9 cellular contexts compared by ENCODE assay signal in the genomic region with DNA sequence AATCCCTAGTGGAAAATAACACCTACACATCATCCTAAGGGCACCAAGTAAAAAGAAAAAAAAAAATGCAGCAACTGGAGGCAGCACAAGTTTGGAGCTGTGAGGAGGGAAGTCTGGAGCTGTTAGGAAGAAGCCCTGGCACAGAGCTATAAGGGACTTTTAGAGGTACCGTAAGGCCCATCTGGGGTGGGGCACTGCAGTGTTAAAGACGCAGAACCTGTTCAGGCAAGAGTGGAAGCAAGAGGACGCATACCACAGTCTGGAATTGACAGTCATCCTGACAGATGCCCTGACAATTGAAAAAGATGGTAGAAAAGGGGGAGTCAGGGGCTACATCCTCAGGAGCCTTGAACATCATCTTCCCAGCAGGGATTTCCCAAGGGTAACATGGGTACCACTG.
DNase-seq lines count a peak whose midpoint lies in the region; ATAC-seq, FAIRE-seq and TF ChIP-seq lines count a peak whose summit lies in the region.
"Had no signal": no experiment of that assay in that cellular context is flagged by ENCODE, and none has a peak within 500 bp of the region (broad histone marks: within the 10 kb centered on the region; RNA-seq: fewer than 3 reads in every experiment).

No MANE protein-coding gene starts in this region.

- H3K4ac ChIP-seq in H1 (replicated peaks; ENCODE audit: insufficient read length, low read depth, low read length), result no peak overlapping the region

- H2AFZ ChIP-seq in OCI-LY1 (ENCODE audit: low read length) (no peak overlapping the region), H1 (ENCODE audit: low read length) (no peak overlapping the region)

- H3K27me3 ChIP-seq in OCI-LY1 (ENCODE audit: insufficient read depth, low read length), result no peaks in the 10 kb centered on the region
- no peaks in the 10 kb centered on the region for H3K27me3 ChIP-seq in H1 (replicated peaks in 1 of 4; ENCODE audit: control insufficient read depth in 3 of 4, extremely low read depth in 1 of 4, insufficient read depth in 3 of 4, low read length in 3 of 4)

- H3K79me2 ChIP-seq in OCI-LY1 (ENCODE audit: insufficient read depth, low read length), result no peaks in the 10 kb centered on the region
- no peaks in the 10 kb centered on the region for H3K79me2 ChIP-seq in H1 (ENCODE audit: control insufficient read depth in 1 of 2, insufficient read depth in 2 of 2, low read length in 2 of 2)

- H3K27ac Mint-ChIP-seq in CD14-positive monocyte, result peak overlapping the region in 6 of 7 donors; percentile 98 to 100 (median 99)
- H3K27ac Mint-ChIP-seq in progenitor cell of endocrine pancreas, result peak overlapping the region; percentile 83

- POLR2A ChIA-PET in H1 (lab: Charles Lee; ENCODE audit: partially characterized antibody), result no interaction called here

- H4K20me1 ChIP-seq in OCI-LY1 (ENCODE audit: insufficient read depth, low read length), result no peaks in the 10 kb centered on the region
- no peaks in the 10 kb centered on the region for H4K20me1 ChIP-seq in H1 (replicated peaks in 1 of 2; ENCODE audit: control insufficient read depth in 1 of 2, insufficient read depth in 2 of 2, low read length in 2 of 2)

- H3K4me1 ChIP-seq in OCI-LY1 (ENCODE audit: insufficient read depth, low read length, severe bottlenecking), result peaks cover 52% of the 10 kb centered on the region
- H3K4me1 ChIP-seq in H1 (replicated peaks in 1 of 4; ENCODE audit: control insufficient read depth in 3 of 4, insufficient read depth in 4 of 4, low read length in 3 of 4), result peaks cover 0 to 3% (median under 1%) of the 10 kb centered on the region in 4 experiments; a peak in 1 of 7 replicates

- no peak overlapping the region for H2AK5ac ChIP-seq in H1 (ENCODE audit: low read depth, low read length)

- no peak overlapping the region for H3K9ac ChIP-seq in OCI-LY1 (ENCODE audit: low read length)
- H3K9ac ChIP-seq in H1 (replicated peaks in 1 of 4; ENCODE audit: extremely low read depth in 1 of 4, low read depth in 3 of 4, low read length in 3 of 4), result no peak overlapping the region

- H3K79me1 ChIP-seq in H1 (ENCODE audit: low read depth, low read length), result no peaks in the 10 kb centered on the region

- H2BK120ac ChIP-seq in H1 (replicated peaks; ENCODE audit: low read depth, low read length), result no peak overlapping the region

- no peaks in the 10 kb centered on the region for H3K23me2 ChIP-seq in H1 (ENCODE audit: low read depth, low read length)

- no peaks in the 10 kb centered on the region for H3K9me2 ChIP-seq in OCI-LY1 (ENCODE audit: low read depth, low read length)

- FAIRE-seq in H1 (lab: Jason Lieb, UNC), result no peak

- no peak overlapping the region for H4K8ac ChIP-seq in H1 (ENCODE audit: extremely low read depth, insufficient read depth, low read length)

- 76% methylated on average over 3 of the region's 3 CpGs; no CpG with 5 or more reads in 1 of the 2 experiments for WGBS in H1 (ENCODE audit: extremely low coverage in 1 of 2, insufficient coverage in 1 of 2, insufficient read length in 1 of 2, insufficient replicate concordance in 2 of 2, low coverage in 1 of 2, low lambda C conversion rate in 2 of 2, missing lambda C conversion rate in 1 of 2), 2 experiments

- H3K4me1 Mint-ChIP-seq in CD14-positive monocyte (peaks cover 59% of the 10 kb centered on the region), progenitor cell of endocrine pancreas (ENCODE audit: low read depth) (peaks cover 45% of the 10 kb centered on the region)

- peaks cover 0 to 3% (median 0%) of the 10 kb centered on the region in 7 donors for H3K9me3 Mint-ChIP-seq in CD14-positive monocyte
- no peaks in the 10 kb centered on the region for H3K9me3 Mint-ChIP-seq in progenitor cell of endocrine pancreas (ENCODE audit: low read depth)

- TF ChIP-seq CTCF in CD14-positive monocyte (IDR thresholded peaks at IDR 0.05), result no peak
- TF ChIP-seq CTCF in OCI-LY1 (IDR thresholded peaks at IDR 0.05; ENCODE audit: low read length), result no peak
- TF ChIP-seq CTCF in H1 (IDR thresholded peaks at IDR 0.05; ENCODE audit: control extremely low read depth in 1 of 3, insufficient read depth in 1 of 3, low read depth in 1 of 3, low read length in 3 of 3), result no peak
- no peak for TF ChIP-seq CTCF in progenitor cell of endocrine pancreas (IDR thresholded peaks at IDR 0.05; ENCODE audit: unreplicated experiment)

- H3K14ac ChIP-seq in H1 (ENCODE audit: insufficient read length), result no peak overlapping the region

- no peak for TF ChIP-seq POLR2A in H1 (IDR thresholded peaks at IDR 0.05; ENCODE audit: control extremely low read depth in 1 of 2, low read depth in 2 of 2, low read length in 2 of 2)

- H3K56ac ChIP-seq in H1 (replicated peaks; ENCODE audit: insufficient read length, low read depth, low read length), result no peak overlapping the region

- H3K9me3 ChIP-seq in OCI-LY1 (ENCODE audit: low read length) (no peaks in the 10 kb centered on the region), H1 (ENCODE audit: insufficient read depth in 2 of 2, low read depth in 1 of 2, low read length in 1 of 2) (no peaks in the 10 kb centered on the region; a peak in 1 of 4 replicates)

- H3F3A ChIP-seq in OCI-LY1 (ENCODE audit: insufficient read depth, low read length), result no peaks in the 10 kb centered on the region

- H4K91ac ChIP-seq in H1 (replicated peaks; ENCODE audit: insufficient read length, low read length), result no peak overlapping the region

- ATAC-seq in GM21528 (IDR thresholded peaks at IDR 0.05; ENCODE audit: low FRiP score, unreplicated experiment) (no peak), GM19351 (IDR thresholded peaks at IDR 0.05; ENCODE audit: unreplicated experiment) (no peak), SK-N-SH treated with all-trans-retinoic acid at 6 μM for 48 hours (no peak)
- ATAC-seq in activated CD4-positive, CD25-positive, alpha-beta regulatory T cell treated with anti-CD3 and anti-CD28 coated beads, Interleukin-2, amount 50 U/mL, for 24 hours, result no peak

- CTCF ChIA-PET in H1 (lab: Charles Lee; ENCODE audit: partially characterized antibody), result interaction anchor here (0.6 to 1.2 kb wide), 2 partner anchors 40 to 249 kb away, joined by 3 to 4 read pairs; no protein-coding TSS in a partner anchor

- no peak for DNase-seq in CD14-positive monocyte (ENCODE audit: low spot score)
- no peak for DNase-seq in H1 (ENCODE audit: low read depth in 1 of 2, low spot score in 2 of 2)
- DNase-seq in progenitor cell of endocrine pancreas (ENCODE audit: low spot score, unreplicated experiment), result no peak
- DNase-seq: T-helper 1 cell had no signal

- H4K5ac ChIP-seq in H1 (ENCODE audit: insufficient read length, low read depth, low read length), result no peak overlapping the region

- H3K23ac ChIP-seq in H1 (ENCODE audit: insufficient read length), result no peak overlapping the region

- H3K4me3 ChIP-seq in OCI-LY1 (ENCODE audit: low read depth, low read length, poor library complexity, severe bottlenecking) (no peak overlapping the region), H1 (ENCODE audit: extremely low read depth in 1 of 4, insufficient read depth in 2 of 4, low read depth in 3 of 4, low read length in 4 of 4) (no peak overlapping the region)

- no peak overlapping the region for H3K4me3 Mint-ChIP-seq in CD14-positive monocyte
- no peak overlapping the region for H3K4me3 Mint-ChIP-seq in progenitor cell of endocrine pancreas (ENCODE audit: low read depth)

- peaks cover 0 to 2% of the 10 kb centered on the region in 2 donors for H3K36me3 Mint-ChIP-seq in CD14-positive monocyte
- no peaks in the 10 kb centered on the region for H3K36me3 Mint-ChIP-seq in progenitor cell of endocrine pancreas (ENCODE audit: insufficient read depth)

- H2BK5ac ChIP-seq in H1 (ENCODE audit: low read depth, low read length), result no peak overlapping the region

- H2BK12ac ChIP-seq in H1 (ENCODE audit: low read depth, low read length), result no peak overlapping the region

- H3K18ac ChIP-seq in H1 (ENCODE audit: extremely low read depth, low read length), result no peak overlapping the region

- TF ChIP-seq RAD21 in H1 (IDR thresholded peaks at IDR 0.05 in 1 of 2, conservative IDR thresholded peaks at IDR 0.05 in 1 of 2; ENCODE audit: low read depth in 2 of 2, low read length in 2 of 2), result no peak

- intact Hi-C loops in CD14-positive monocyte (cut with micrococcal nuclease), result loop anchor here (5.0 to 10.0 kb wide), 5 partner anchors 72 to 1338 kb away; a partner anchor contains a TSS

- no peak overlapping the region for H2BK15ac ChIP-seq in H1 (ENCODE audit: low read length)

- H3K36me3 ChIP-seq in OCI-LY1 (ENCODE audit: insufficient read depth, low read length) (no peaks in the 10 kb centered on the region; the same call in 1 of the 2 replicates), H1 (ENCODE audit: control insufficient read depth in 2 of 4, insufficient read depth in 4 of 4, low read length in 3 of 4) (no peaks in the 10 kb centered on the region)

- H2BK20ac ChIP-seq in H1 (ENCODE audit: low read length), result 0 out of 2 replicates have a peak overlapping the region, but pooled peaks have one; percentile 10

- H3K27ac ChIP-seq in OCI-LY1 (ENCODE audit: low read depth, low read length, poor library complexity, severe bottlenecking), result peak overlapping the region; percentile 95
- H3K27ac ChIP-seq in H1 (ENCODE audit: low read depth, low read length), result no peak overlapping the region

- H3K4me2 ChIP-seq in OCI-LY1 (ENCODE audit: low read length) (no peak overlapping the region), H1 (ENCODE audit: insufficient read depth in 1 of 2, low read depth in 2 of 2, low read length in 2 of 2) (no peak overlapping the region)

- no peak for TF ChIP-seq EP300 in H1 (IDR thresholded peaks at IDR 0.05; ENCODE audit: borderline replicate concordance in 1 of 2, low read depth in 2 of 2, low read length in 2 of 2)

- H3K27me3 Mint-ChIP-seq in CD14-positive monocyte (ENCODE audit: low read depth in 3 of 3) (peaks cover 0 to 3% (median 0%) of the 10 kb centered on the region in 3 donors), progenitor cell of endocrine pancreas (no peaks in the 10 kb centered on the region)

TF ChIP-seq in H1, 55 proteins besides CTCF, POLR2A, EP300 and RAD21 (continues in another document):
- TF ChIP-seq TEAD4 (IDR thresholded peaks at IDR 0.05; ENCODE audit: low read depth, low read length), result no peak
- no peak for TF ChIP-seq ZNF274 (IDR thresholded peaks at IDR 0.05; ENCODE audit: borderline replicate concordance, extremely low read depth, low read length)
- TF ChIP-seq RXRA (IDR thresholded peaks at IDR 0.05; ENCODE audit: insufficient read depth, low read depth, low read length), result no peak
- TF ChIP-seq JUND (IDR thresholded peaks at IDR 0.05; ENCODE audit: low read length), result no peak
- TF ChIP-seq EZH2 (IDR thresholded peaks at IDR 0.05; ENCODE audit: low read depth, low read length, severe bottlenecking), result no peak
